ENCODE assay signal across 8 cellular contexts in genomic region chr5:80672140-80672736, GRCh38. TPM values are rescaled to one million over a fixed set of nuclear protein-coding genes. Genes with fewer than 3 reads are reported as not detected.
A peak's percentile ranks its signal among the peaks of the same experiment; 100 is the strongest.
DNase-seq lines count a peak whose midpoint lies in the region; ATAC-seq and TF ChIP-seq lines count a peak whose summit lies in the region.

No MANE protein-coding gene starts in this region.

- no peak overlapping the region for H3K27ac ChIP-seq in gastroesophageal sphincter

- H3K4me1 ChIP-seq in gastroesophageal sphincter = no peaks in the 10 kb centered on the region

- peak; percentile 85 for TF ChIP-seq CTCF in LNCaP clone FGC (IDR thresholded peaks at IDR 0.05; ENCODE audit: control insufficient read depth, extremely low read depth, insufficient read depth)
- peak; percentile 58 to 75 (median 70) for TF ChIP-seq CTCF in gastroesophageal sphincter (IDR thresholded peaks at IDR 0.05)

- ATAC-seq in gastroesophageal sphincter = peak; percentile 55
- no peak for ATAC-seq in HG02852 (IDR thresholded peaks at IDR 0.05; ENCODE audit: unreplicated experiment)

- no peaks in the 10 kb centered on the region for H3K9me3 ChIP-seq in gastroesophageal sphincter

- no peaks in the 10 kb centered on the region for H3K27me3 ChIP-seq in gastroesophageal sphincter

- TF ChIP-seq POLR2A in gastroesophageal sphincter (IDR thresholded peaks at IDR 0.05) = no peak

- no peak overlapping the region for H3K4me3 ChIP-seq in LNCaP clone FGC (ENCODE audit: low read depth, low read length)
- no peak overlapping the region for H3K4me3 ChIP-seq in gastroesophageal sphincter

- 8 to 18% methylated on average over 7 of the region's 7 CpGs for WGBS in gastroesophageal sphincter (ENCODE audit: low coverage in 1 of 2), 2 donors

- DNase-seq in NCI-H345 (lab: John Stamatoyannopoulos, UW) (peak; percentile 35), NCI-H345 treated with DMSO at 0.1 percent for 48 hours (lab: John Stamatoyannopoulos, UW; ENCODE audit: unreplicated experiment) (no peak), LNCaP clone FGC (ENCODE audit: low read depth) (peak; percentile 55), SK-N-DZ (ENCODE audit: low spot score) (peak; percentile 70), pons (ENCODE audit: low spot score) (peak; percentile 86)
- peak; percentile 64 for DNase-seq in activated naive CD4-positive, alpha-beta T cell treated with Interleukin-2 at 50 U/mL for 16 hours

- no peak for TF ChIP-seq EP300 in gastroesophageal sphincter (IDR thresholded peaks at IDR 0.05)

- H3K36me3 ChIP-seq in gastroesophageal sphincter = peaks cover 0 to 81% of the 10 kb centered on the region in 2 donors

RNA-seq across cellular contexts. Expression of gene DHFR, which starts 17.5 kb away (rescaled TPM):
- polyA plus RNA-seq in SK-N-DZ (2014; cell fraction: cytosol; rRNA removed) = 196 and 221 TPM in 2 replicates
- 81.9 and 86.3 TPM in 2 replicates for polyA plus RNA-seq in SK-N-DZ (2014; cell fraction: nucleus; rRNA removed)
- total RNA-seq in gastroesophageal sphincter = 10 to 100 TPM in 1 of 4 donors, 1 to 10 TPM in 3; 4.3 to 14.8 (median 8.6) TPM

RNA-seq across cellular contexts. Expression of gene MSH3, which starts 17.8 kb away (rescaled TPM):
- 11.9 and 12.7 TPM in 2 replicates for polyA plus RNA-seq in SK-N-DZ (2014; cell fraction: cytosol; rRNA removed)
- polyA plus RNA-seq in SK-N-DZ (2014; cell fraction: nucleus; rRNA removed) = 5.7 and 6.8 TPM in 2 replicates
- 10 to 100 TPM; 10.7 to 14.0 (median 12.0) TPM for total RNA-seq in gastroesophageal sphincter
